Comparison of ENCODE assay signal across 37 cellular contexts in the genomic region with DNA sequence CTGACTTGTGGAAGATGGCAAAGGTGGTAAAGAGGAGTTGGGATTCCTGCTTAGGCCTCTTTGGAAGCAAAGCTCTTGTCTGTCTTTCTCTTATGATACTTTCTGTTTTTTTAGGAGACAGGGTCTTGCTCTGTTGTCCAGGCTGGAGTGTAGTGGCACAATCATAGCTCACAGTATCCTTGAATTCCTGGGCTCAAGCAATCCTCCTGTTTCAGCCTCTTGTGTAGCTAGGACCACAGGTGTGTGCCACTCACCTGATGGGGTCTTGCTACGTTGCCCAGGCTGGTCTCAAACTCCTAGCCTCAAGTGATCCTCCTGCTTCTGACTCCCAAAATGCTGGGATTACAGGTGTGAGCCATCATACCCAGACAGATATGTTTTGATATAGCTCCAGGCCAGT. TPM values are rescaled to one million over a fixed set of nuclear protein-coding genes. Genes with fewer than 3 reads are reported as not detected.
"Had no signal": no experiment of that assay in that cellular context is flagged by ENCODE, and none has a peak within 500 bp of the region (broad histone marks: within the 10 kb centered on the region; RNA-seq: fewer than 3 reads in every experiment).

No MANE protein-coding gene starts in this region.

- ATAC-seq: activated naive CD4-positive, alpha-beta T cell treated with anti-CD3 and anti-CD28 coated beads, Interleukin-2, amount 50 U/mL, for 72 hours; activated naive CD8-positive, alpha-beta T cell treated with anti-CD3 and anti-CD28 coated beads, Interleukin-2, amount 50 U/mL, for 24 hours; activated T-cell treated with anti-CD3 and anti-CD28 coated beads, Interleukin-2, amount 50 U/mL, for 4 hours; activated T-cell treated with anti-CD3 and anti-CD28 coated beads, Interleukin-2, amount 50 U/mL, for 72 hours; activated T-helper 17 cell treated with anti-CD3 and anti-CD28 coated beads, Interleukin-2, amount 50 U/mL, for 72 hours; body of pancreas had no signal

- H3K27me3 Mint-ChIP-seq: activated naive CD4-positive, alpha-beta T cell treated with anti-CD3 and anti-CD28 coated beads, Interleukin-2, amount 10 ng/mL, durations not matched to agents 7 days and 5 days had no signal

- H3K27me3 ChIP-seq: adrenal gland, ascending aorta, body of pancreas, brain microvascular endothelial cell, cardiac muscle cell had no signal

- H3K4me1 Mint-ChIP-seq: activated naive CD4-positive, alpha-beta T cell treated with anti-CD3 and anti-CD28 coated beads, Interleukin-2, amount 10 ng/mL, durations not matched to agents 7 days and 5 days; activated naive CD4-positive, alpha-beta T cell treated with anti-CD3 and anti-CD28 coated beads, Interleukin-2, amount 50 U/mL, for 24 hours; activated naive CD8-positive, alpha-beta T cell treated with anti-CD3 and anti-CD28 coated beads for 36 hours; activated naive CD8-positive, alpha-beta T cell treated with anti-CD3 and anti-CD28 coated beads, Interleukin-2, amount 10 ng/mL, durations not matched to agents 7 days and 5 days; activated naive CD8-positive, alpha-beta T cell treated with anti-CD3 and anti-CD28 coated beads, Interleukin-2, amount 50 U/mL, for 24 hours; activated T-helper 17 cell treated with anti-CD3 and anti-CD28 coated beads, Interleukin-2, amount 50 U/mL, for 72 hours; brain; central memory CD8-positive, alpha-beta T cell had no signal

- H3K36me3 ChIP-seq: adrenal gland, ascending aorta, brain microvascular endothelial cell, cardiac muscle cell had no signal

- H3K36me3 Mint-ChIP-seq: activated naive CD4-positive, alpha-beta T cell treated with anti-CD3 and anti-CD28 coated beads, Interleukin-2, amount 10 ng/mL, durations not matched to agents 7 days and 5 days; activated naive CD4-positive, alpha-beta T cell treated with anti-CD3 and anti-CD28 coated beads, Interleukin-2, amount 50 U/mL, for 24 hours; activated naive CD8-positive, alpha-beta T cell treated with anti-CD3 and anti-CD28 coated beads, Interleukin-2, amount 10 ng/mL, durations not matched to agents 7 days and 5 days; brain had no signal

- H3K27ac ChIP-seq: adrenal gland, ascending aorta, body of pancreas, brain microvascular endothelial cell, cardiac muscle cell had no signal

- DNase-seq: activated effector memory CD4-positive, alpha-beta T cell treated with anti-CD3 and anti-CD28 coated beads, Interleukin-2, amount 50 U/mL, for 16 hours; activated effector memory CD4-positive, alpha-beta T cell treated with Interleukin-2 at 50 U/mL for 16 hours; activated gamma-delta T cell; activated gamma-delta T cell treated with Interleukin-2 at 50 U/mL for 16 hours; activated naive CD4-positive, alpha-beta T cell; activated naive CD4-positive, alpha-beta T cell treated with anti-CD3 and anti-CD28 coated beads for 36 hours; activated naive CD4-positive, alpha-beta T cell treated with anti-CD3 and anti-CD28 coated beads, Interleukin-2, amount 10 ng/mL, durations not matched to agents 7 days and 5 days; activated naive CD4-positive, alpha-beta T cell treated with anti-CD3 and anti-CD28 coated beads, Interleukin-2, amount 50 U/mL, for 16 hours; activated naive CD4-positive, alpha-beta T cell treated with Interleukin-2 at 50 U/mL for 16 hours; activated naive CD8-positive, alpha-beta T cell treated with anti-CD3 and anti-CD28 coated beads for 36 hours; activated naive CD8-positive, alpha-beta T cell treated with anti-CD3 and anti-CD28 coated beads, Interleukin-2, amount 10 ng/mL, durations not matched to agents 7 days and 5 days; activated naive CD8-positive, alpha-beta T cell treated with anti-CD3 and anti-CD28 coated beads, Interleukin-2, amount 50 U/mL, for 24 hours; activated T-cell treated with anti-CD3 and anti-CD28 coated beads, Interleukin-2, amount 50 U/mL, for 1 hour; activated T-cell treated with anti-CD3 and anti-CD28 coated beads, Interleukin-2, amount 50 U/mL, for 24 hours; activated T-cell treated with anti-CD3 and anti-CD28 coated beads, Interleukin-2, amount 50 U/mL, for 4 hours; activated T-cell treated with anti-CD3 and anti-CD28 coated beads, Interleukin-2, amount 50 U/mL, for 48 hours; activated T-cell treated with anti-CD3 and anti-CD28 coated beads, Interleukin-2, amount 50 U/mL, for 72 hours; adrenal gland; amniotic stem cell; amygdala; anterior cingulate cortex; aorta; body of pancreas; brain microvascular endothelial cell; caudate nucleus; central memory CD4-positive, alpha-beta T cell; cerebellar nuclear complex had no signal

- H3K4me3 ChIP-seq: adrenal gland, ascending aorta, body of pancreas, cardiac muscle cell had no signal

- H3K4me3 Mint-ChIP-seq: activated naive CD4-positive, alpha-beta T cell treated with anti-CD3 and anti-CD28 coated beads for 36 hours; activated naive CD4-positive, alpha-beta T cell treated with anti-CD3 and anti-CD28 coated beads, Interleukin-2, amount 10 ng/mL, durations not matched to agents 7 days and 5 days; activated naive CD4-positive, alpha-beta T cell treated with anti-CD3 and anti-CD28 coated beads, Interleukin-2, amount 50 U/mL, for 24 hours; activated naive CD8-positive, alpha-beta T cell; activated naive CD8-positive, alpha-beta T cell treated with anti-CD3 and anti-CD28 coated beads for 36 hours; activated naive CD8-positive, alpha-beta T cell treated with anti-CD3 and anti-CD28 coated beads, Interleukin-2, amount 10 ng/mL, durations not matched to agents 7 days and 5 days; activated naive CD8-positive, alpha-beta T cell treated with anti-CD3 and anti-CD28 coated beads, Interleukin-2, amount 50 U/mL, for 24 hours; activated T-cell treated with anti-CD3 and anti-CD28 coated beads, Interleukin-2, amount 50 U/mL, for 24 hours; activated T-cell treated with anti-CD3 and anti-CD28 coated beads, Interleukin-2, amount 50 U/mL, for 4 hours; activated T-cell treated with anti-CD3 and anti-CD28 coated beads, Interleukin-2, amount 50 U/mL, for 72 hours; activated T-helper 1 cell treated with anti-CD3 and anti-CD28 coated beads, Interleukin-12 subunit alpha, Interleukin-12 subunit beta, Interleukin-2, Interleukin-4 antibody, amounts not matched to agents 30 ng/mL and 10 ng/mL and 1 ng/mL, durations not matched to agents 14 hours and 24 hours and 36 hours; activated T-helper 17 cell treated with anti-CD3 and anti-CD28 coated beads, Interleukin-2, amount 50 U/mL, for 72 hours; brain; central memory CD8-positive, alpha-beta T cell had no signal

- H3K4me1 ChIP-seq: adrenal gland had no signal

- H3K27ac Mint-ChIP-seq: activated naive CD4-positive, alpha-beta T cell treated with anti-CD3 and anti-CD28 coated beads for 36 hours; activated naive CD4-positive, alpha-beta T cell treated with anti-CD3 and anti-CD28 coated beads, Interleukin-2, amount 10 ng/mL, durations not matched to agents 7 days and 5 days; activated naive CD4-positive, alpha-beta T cell treated with anti-CD3 and anti-CD28 coated beads, Interleukin-2, amount 50 U/mL, for 24 hours; activated naive CD4-positive, alpha-beta T cell treated with anti-CD3 and anti-CD28 coated beads, Interleukin-2, amount 50 U/mL, for 72 hours; activated naive CD8-positive, alpha-beta T cell; activated naive CD8-positive, alpha-beta T cell treated with anti-CD3 and anti-CD28 coated beads for 36 hours; activated naive CD8-positive, alpha-beta T cell treated with anti-CD3 and anti-CD28 coated beads, Interleukin-2, amount 10 ng/mL, durations not matched to agents 7 days and 5 days; activated naive CD8-positive, alpha-beta T cell treated with anti-CD3 and anti-CD28 coated beads, Interleukin-2, amount 50 U/mL, for 24 hours; activated T-cell treated with anti-CD3 and anti-CD28 coated beads, Interleukin-2, amount 50 U/mL, for 24 hours; activated T-cell treated with anti-CD3 and anti-CD28 coated beads, Interleukin-2, amount 50 U/mL, for 72 hours; activated T-helper 1 cell treated with anti-CD3 and anti-CD28 coated beads, Interleukin-12 subunit alpha, Interleukin-12 subunit beta, Interleukin-2, Interleukin-4 antibody, amounts not matched to agents 30 ng/mL and 10 ng/mL and 1 ng/mL, durations not matched to agents 14 hours and 24 hours and 36 hours; activated T-helper 17 cell treated with anti-CD3 and anti-CD28 coated beads, Interleukin-2, amount 50 U/mL, for 72 hours; activated T-helper 2 cell treated with anti-CD3 and anti-CD28 coated beads, Interferon-gamma antibody, Interleukin-2, Interleukin-4, amounts not matched to agents 10 μg/mL and 5 μg/mL and 100 μg/mL, durations not matched to agents 14 hours and 24 hours and 36 hours; brain had no signal

- H3K9me3 ChIP-seq: adrenal gland, ascending aorta had no signal

RNA-seq across cellular contexts. Expression of gene IGFBP7, which starts 19.3 kb away (rescaled TPM):
- total RNA-seq: activated naive CD8-positive, alpha-beta T cell treated with anti-CD3 and anti-CD28 coated beads for 36 hours; activated T-cell treated with anti-CD3 and anti-CD28 coated beads, Interleukin-2, amount 50 U/mL, for 72 hours; activated T-helper 1 cell treated with anti-CD3 and anti-CD28 coated beads, Interleukin-12 subunit alpha, Interleukin-12 subunit beta, Interleukin-2, Interleukin-4 antibody, amounts not matched to agents 30 ng/mL and 10 ng/mL and 1 ng/mL, durations not matched to agents 14 hours and 24 hours and 36 hours; activated T-helper 17 cell treated with anti-CD3 and anti-CD28 coated beads, Interleukin-2, amount 50 U/mL, for 72 hours; activated T-helper 2 cell treated with anti-CD3 and anti-CD28 coated beads, Interferon-gamma antibody, Interleukin-2, Interleukin-4, amounts not matched to agents 10 μg/mL and 5 μg/mL and 100 μg/mL, durations not matched to agents 14 hours and 24 hours and 36 hours had no signal
